25 cellular contexts compared by ENCODE assay signal in the genomic region with DNA sequence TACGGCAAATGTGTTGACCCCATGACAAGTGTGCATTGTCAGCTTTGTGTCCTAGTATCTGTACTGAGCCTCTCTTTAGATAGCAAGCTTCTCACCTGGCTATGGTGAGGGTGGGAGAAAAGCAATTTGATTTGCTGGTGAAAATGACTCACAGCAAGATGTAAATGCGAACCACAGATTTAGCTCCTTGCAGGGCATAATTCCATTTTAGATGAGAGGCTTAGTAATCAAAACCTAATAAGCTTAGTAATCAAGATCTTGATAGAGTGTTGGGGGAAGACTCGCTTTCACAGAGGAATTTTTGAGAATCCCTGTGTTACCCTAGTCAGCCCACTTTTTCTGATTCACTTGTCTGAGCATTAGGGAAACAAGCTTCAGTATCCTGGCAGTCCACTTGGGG.
"Had no signal": no experiment of that assay in that cellular context is flagged by ENCODE, and none has a peak within 500 bp of the region (broad histone marks: within the 10 kb centered on the region; RNA-seq: fewer than 3 reads in every experiment).

No MANE protein-coding gene starts in this region.

- H3K9me3 Mint-ChIP-seq: activated naive CD8-positive, alpha-beta T cell treated with anti-CD3 and anti-CD28 coated beads for 36 hours; memory B cell; nephron progenitor cell; stimulated activated naive B cell treated with anti-CD40 and anti-IgM and Interleukin-4, amounts not matched to agents 10 μg/mL and 1 μg/mL and 100 μg/mL, for 72 hours had no signal

- H3K36me3 ChIP-seq: esophagus muscularis mucosa, gastroesophageal sphincter, sigmoid colon had no signal

- H3K4me1 ChIP-seq: body of pancreas, esophagus muscularis mucosa, gastroesophageal sphincter, testis had no signal

- H3K36me3 Mint-ChIP-seq: activated naive CD8-positive, alpha-beta T cell treated with anti-CD3 and anti-CD28 coated beads for 36 hours; memory B cell; stimulated activated naive B cell treated with anti-CD40 and anti-IgM and Interleukin-4, amounts not matched to agents 10 μg/mL and 1 μg/mL and 100 μg/mL, for 72 hours had no signal

- H3K27me3 Mint-ChIP-seq: activated CD4-positive, alpha-beta T cell treated with anti-CD3 and anti-CD28 coated beads, Interleukin-2, amount 10 ng/mL, durations not matched to agents 7 days and 5 days; activated naive CD8-positive, alpha-beta T cell treated with anti-CD3 and anti-CD28 coated beads for 36 hours had no signal

- H3K27me3 ChIP-seq: body of pancreas, esophagus muscularis mucosa, gastroesophageal sphincter, sigmoid colon, testis had no signal

- H3K27ac ChIP-seq: body of pancreas, esophagus muscularis mucosa, gastroesophageal sphincter, SK-N-MC, testis, VCaP had no signal

- DNase-seq: activated CD4-positive, alpha-beta T cell treated with anti-CD3 and anti-CD28 coated beads, Interleukin-2, amount 10 ng/mL, durations not matched to agents 7 days and 5 days; activated CD4-positive, CD25-positive, alpha-beta regulatory T cell treated with anti-CD3 and anti-CD28 coated beads, Interleukin-2, amount 50 U/mL, for 72 hours; activated CD8-positive, alpha-beta T cell treated with anti-CD3 and anti-CD28 coated beads, Interleukin-2, amount 10 ng/mL, durations not matched to agents 7 days and 5 days; activated gamma-delta T cell treated with Interleukin-2 at 50 U/mL for 16 hours; activated naive CD8-positive, alpha-beta T cell treated with anti-CD3 and anti-CD28 coated beads for 36 hours; activated T-cell treated with anti-CD3 and anti-CD28 coated beads, Interleukin-2, amount 50 U/mL, for 1 hour; amniotic stem cell; body of pancreas; central memory CD4-positive, alpha-beta T cell; dermis blood vessel endothelial cell; effector memory CD4-positive, alpha-beta T cell; left cardiac atrium; nephron progenitor cell; sigmoid colon; stimulated activated CD4-positive, alpha-beta T cell treated with anti-CD3 and anti-CD28 coated beads, Interleukin-2, amount 100 ng/mL, for 48 hours; stimulated activated CD8-positive, alpha-beta memory T cell treated with anti-CD3 and anti-CD28 coated beads, Interleukin-4, amount 100 ng/mL, for 48 hours; stimulated activated naive B cell treated with anti-CD40 and anti-IgM and Interleukin-4, amounts not matched to agents 10 μg/mL and 1 μg/mL and 100 μg/mL, for 72 hours; testis; trophoblast cell had no signal

- H3K4me3 ChIP-seq: body of pancreas, esophagus muscularis mucosa, gastroesophageal sphincter, sigmoid colon, SK-N-MC, smooth muscle cell, testis had no signal

- H3K4me1 Mint-ChIP-seq: memory B cell; nephron progenitor cell; stimulated activated naive B cell treated with anti-CD40 and anti-IgM and Interleukin-4, amounts not matched to agents 10 μg/mL and 1 μg/mL and 100 μg/mL, for 72 hours had no signal

- H3K9me3 ChIP-seq: body of pancreas, esophagus muscularis mucosa, gastroesophageal sphincter, sigmoid colon, testis had no signal

- ATAC-seq: activated CD8-positive, alpha-beta T cell treated with anti-CD3 and anti-CD28 coated beads, Interleukin-2, amount 10 ng/mL, durations not matched to agents 7 days and 5 days; body of pancreas; gastroesophageal sphincter; left cardiac atrium; stimulated activated naive B cell treated with anti-CD40 and anti-IgM and Interleukin-4, amounts not matched to agents 10 μg/mL and 1 μg/mL and 100 μg/mL, for 72 hours had no signal

- H3K4me3 Mint-ChIP-seq: activated CD4-positive, alpha-beta T cell treated with anti-CD3 and anti-CD28 coated beads, Interleukin-2, amount 10 ng/mL, durations not matched to agents 7 days and 5 days; activated CD8-positive, alpha-beta T cell treated with anti-CD3 and anti-CD28 coated beads, Interleukin-2, amount 10 ng/mL, durations not matched to agents 7 days and 5 days; activated naive CD8-positive, alpha-beta T cell treated with anti-CD3 and anti-CD28 coated beads for 36 hours; memory B cell; nephron progenitor cell; stimulated activated naive B cell treated with anti-CD40 and anti-IgM and Interleukin-4, amounts not matched to agents 10 μg/mL and 1 μg/mL and 100 μg/mL, for 72 hours had no signal

- H3K27ac Mint-ChIP-seq: activated CD4-positive, alpha-beta T cell treated with anti-CD3 and anti-CD28 coated beads, Interleukin-2, amount 10 ng/mL, durations not matched to agents 7 days and 5 days; activated CD8-positive, alpha-beta T cell treated with anti-CD3 and anti-CD28 coated beads, Interleukin-2, amount 10 ng/mL, durations not matched to agents 7 days and 5 days; activated naive CD8-positive, alpha-beta T cell treated with anti-CD3 and anti-CD28 coated beads for 36 hours; memory B cell; nephron progenitor cell; stimulated activated naive B cell treated with anti-CD40 and anti-IgM and Interleukin-4, amounts not matched to agents 10 μg/mL and 1 μg/mL and 100 μg/mL, for 72 hours had no signal

- H3K4me2 ChIP-seq: smooth muscle cell had no signal
